22 cellular contexts compared by ENCODE assay signal in genomic region chr16:24053325-24053946, GRCh38.
DNase-seq lines count a peak whose midpoint lies in the region; ATAC-seq, FAIRE-seq and TF ChIP-seq lines count a peak whose summit lies in the region.
"Had no signal": no experiment of that assay in that cellular context is flagged by ENCODE, and none has a peak within 500 bp of the region (broad histone marks: within the 10 kb centered on the region; RNA-seq: fewer than 3 reads in every experiment).

No MANE protein-coding gene starts in this region.

- H3K4me3 ChIP-seq in GM12878: no peak overlapping the region
- H3K4me3 ChIP-seq: HAP-1 had no signal

- no peak overlapping the region for H2AFZ ChIP-seq in GM12878 (ENCODE audit: control insufficient read depth, low read depth, low read length)

- no peak for DNase-seq in natural killer cell
- DNase-seq in natural killer cell treated with Interleukin-12 subunit alpha and Interleukin-12 subunit beta and Interleukin-15 and Interleukin-18, amount 100 ng/mL, for 72 hours (ENCODE audit: low spot score): no peak
- DNase-seq in GM12878 (ENCODE audit: low read depth, low spot score): no peak
- no peak for DNase-seq in naive B cell
- no peak for DNase-seq in activated gamma-delta T cell (lab: John Stamatoyannopoulos, UW)
- DNase-seq in RCC 7860 (ENCODE audit: low spot score): no peak
- no peak for DNase-seq in SKM-1 (lab: John Stamatoyannopoulos, UW; ENCODE audit: unreplicated experiment)
- DNase-seq: ACHN; BE2C; CD4-positive, alpha-beta memory T cell; COR-L47; DMS153; DMS79 treated with DMSO at 0.1 percent for 48 hours; EL; GOT3; HFFc6 had no signal

- BruUV-seq in GM12878 (replicated peaks; lab: Mats Ljungman, UMichigan): no TSS peak

- H3K9me3 Mint-ChIP-seq in natural killer cell: no peaks in the 10 kb centered on the region
- H3K9me3 Mint-ChIP-seq in natural killer cell treated with Interleukin-12 subunit alpha and Interleukin-12 subunit beta and Interleukin-15 and Interleukin-18, amount 100 ng/mL, for 72 hours: no peaks in the 10 kb centered on the region
- no peaks in the 10 kb centered on the region for H3K9me3 Mint-ChIP-seq in naive B cell
- H3K9me3 Mint-ChIP-seq: HFFc6 had no signal

- CTCF ChIA-PET in GM12878 (lab: Yijun Ruan, JAX): interaction anchor here (0.6 to 2.8 kb wide), 5 partner anchors 11 to 253 kb away, joined by 3 to 10 read pairs (median 3); no protein-coding TSS in a partner anchor

- H3K4me3 Mint-ChIP-seq in natural killer cell (no peak overlapping the region), naive B cell (no peak overlapping the region)
- H3K4me3 Mint-ChIP-seq in natural killer cell treated with Interleukin-12 subunit alpha and Interleukin-12 subunit beta and Interleukin-15 and Interleukin-18, amount 100 ng/mL, for 72 hours: no peak overlapping the region
- H3K4me3 Mint-ChIP-seq: HFFc6 had no signal

- no peak for TF ChIP-seq POLR2A in GM12878 (IDR thresholded peaks at IDR 0.05; ENCODE audit: low read depth, low read length)

- no peaks in the 10 kb centered on the region; the same call in 1 of the 2 replicates for H4K20me1 ChIP-seq in GM12878 (ENCODE audit: control insufficient read depth, insufficient read depth)

- H3K4me1 Mint-ChIP-seq in natural killer cell: peaks cover 50 to 72% of the 10 kb centered on the region in 2 donors
- H3K4me1 Mint-ChIP-seq in natural killer cell treated with Interleukin-12 subunit alpha and Interleukin-12 subunit beta and Interleukin-15 and Interleukin-18, amount 100 ng/mL, for 72 hours (ENCODE audit: low read depth in 2 of 2): peaks cover 51 to 57% of the 10 kb centered on the region in 2 donors
- peaks cover 39 to 46% (median 44%) of the 10 kb centered on the region in 3 donors for H3K4me1 Mint-ChIP-seq in naive B cell

- RAD21 ChIA-PET in GM12878 (lab: Charles Lee; ENCODE audit: unreplicated experiment): no interaction called here

- FAIRE-seq in GM12878 (lab: Jason Lieb, UNC) (no peak), RCC 7860 (lab: Jason Lieb, UNC) (no peak)
- FAIRE-seq: D721Med, G401.6, GM12892, HTR-8/SVneo had no signal

- no peaks in the 10 kb centered on the region for H3K79me2 ChIP-seq in GM12878 (ENCODE audit: control insufficient read depth, insufficient read depth, low read length)

- TF ChIP-seq CTCF in natural killer cell (IDR thresholded peaks at IDR 0.05): no peak
- no peak for TF ChIP-seq CTCF in GM12878 (IDR thresholded peaks at IDR 0.05 in 2 of 3, conservative IDR thresholded peaks at IDR 0.05 in 1 of 3; ENCODE audit: control insufficient read depth in 2 of 3, extremely low read depth in 1 of 3, insufficient read depth in 1 of 3, low read depth in 3 of 3, low read length in 3 of 3)

- no peaks in the 10 kb centered on the region for H3K9me3 ChIP-seq in GM12878 (replicated peaks; ENCODE audit: control insufficient read depth, insufficient read depth, low read length)
- H3K9me3 ChIP-seq: BE2C, HAP-1 had no signal

- ATAC-seq in natural killer cell (no peak), GM12878 (no peak), naive B cell (ENCODE audit: low read depth in 2 of 2) (no peak)
- ATAC-seq in natural killer cell treated with Interleukin-12 subunit alpha and Interleukin-12 subunit beta and Interleukin-15 and Interleukin-18, amount 100 ng/mL, for 72 hours: no peak

- intact Hi-C loops in natural killer cell (cut with micrococcal nuclease) (no loop called here), GM12878 (cut with micrococcal nuclease; ENCODE audit: unreplicated experiment) (no loop called here)

- H3K27ac Mint-ChIP-seq in natural killer cell: peak overlapping the region; percentile 30 to 41
- no peak overlapping the region for H3K27ac Mint-ChIP-seq in natural killer cell treated with Interleukin-12 subunit alpha and Interleukin-12 subunit beta and Interleukin-15 and Interleukin-18, amount 100 ng/mL, for 72 hours
- H3K27ac Mint-ChIP-seq in naive B cell: peak overlapping the region in 5 of 6 donors; percentile 56 to 95 (median 85)
- H3K27ac Mint-ChIP-seq: HFFc6 had no signal

- 95% methylated on average over 7 of the region's 7 CpGs for WGBS in GM12878 (ENCODE audit: insufficient coverage, insufficient replicate concordance, low lambda C conversion rate, missing lambda C conversion rate)

- H3K4me2 ChIP-seq in GM12878 (ENCODE audit: control insufficient read depth, insufficient read depth): no peak overlapping the region

- no peaks in the 10 kb centered on the region for H3K36me3 Mint-ChIP-seq in natural killer cell
- H3K36me3 Mint-ChIP-seq in natural killer cell treated with Interleukin-12 subunit alpha and Interleukin-12 subunit beta and Interleukin-15 and Interleukin-18, amount 100 ng/mL, for 72 hours: peaks cover 15% of the 10 kb centered on the region
- H3K36me3 Mint-ChIP-seq in naive B cell: peaks cover 19 to 52% of the 10 kb centered on the region in 2 donors

- in situ Hi-C loops in GM12878 (cut with MboI): no loop called here

- POLR2A ChIA-PET in GM12878 (lab: Charles Lee): no interaction called here

- TF ChIP-seq EP300 in GM12878 (IDR thresholded peaks at IDR 0.05; ENCODE audit: borderline replicate concordance in 1 of 2, control insufficient read depth in 1 of 2, low read depth in 2 of 2, low read length in 2 of 2): no peak

- no peak overlapping the region for H3K27ac ChIP-seq in GM12878 (ENCODE audit: control insufficient read depth, insufficient read depth)
- H3K27ac ChIP-seq: C4-2B had no signal

- no peaks in the 10 kb centered on the region for H3K4me1 ChIP-seq in GM12878 (ENCODE audit: control insufficient read depth, insufficient read depth, low read length)
- H3K4me1 ChIP-seq: BE2C, HAP-1 had no signal

- no peak overlapping the region for H3K9ac ChIP-seq in GM12878 (ENCODE audit: control insufficient read depth, insufficient read depth, low read length)

- peaks cover 5 to 47% of the 10 kb centered on the region in 2 experiments for H3K36me3 ChIP-seq in GM12878 (ENCODE audit: control insufficient read depth in 2 of 2, insufficient read depth in 2 of 2, low read length in 1 of 2)
- H3K36me3 ChIP-seq: BE2C, HAP-1 had no signal

- no peaks in the 10 kb centered on the region for H3K27me3 ChIP-seq in GM12878 (replicated peaks in 1 of 2; ENCODE audit: control insufficient read depth in 2 of 2, insufficient read depth in 2 of 2, low read length in 1 of 2)
- H3K27me3 ChIP-seq: BE2C had no signal

- SMC1A ChIA-PET in GM12878 (lab: Charles Lee; ENCODE audit: uncharacterized antibody, unreplicated experiment): no interaction called here

- H3K27me3 Mint-ChIP-seq in natural killer cell (ENCODE audit: low read depth in 2 of 2) (no peaks in the 10 kb centered on the region), naive B cell (no peaks in the 10 kb centered on the region)
- no peaks in the 10 kb centered on the region for H3K27me3 Mint-ChIP-seq in natural killer cell treated with Interleukin-12 subunit alpha and Interleukin-12 subunit beta and Interleukin-15 and Interleukin-18, amount 100 ng/mL, for 72 hours
- H3K27me3 Mint-ChIP-seq: CD4-positive, alpha-beta memory T cell had no signal

- TF ChIP-seq RAD21 in GM12878 (IDR thresholded peaks at IDR 0.05; ENCODE audit: insufficient read depth, low read depth, low read length): no peak

TF ChIP-seq in GM12878, 131 proteins besides CTCF, POLR2A, EP300 and RAD21:
- TF ChIP-seq ZBTB40 (IDR thresholded peaks at IDR 0.05; ENCODE audit: borderline replicate concordance) (peak; percentile 82), SMAD1 (IDR thresholded peaks at IDR 0.05; ENCODE audit: low read depth, partially characterized antibody) (no peak)

Comparison
In these comparisons a context has a peak if more than half of its experiments do, and no peak if none do; other contexts are left out.
1. H3K27ac Mint-ChIP-seq: peak in natural killer cell (2 of 2) and naive B cell (5 of 6); none in natural killer cell treated with Interleukin-12 subunit alpha and Interleukin-12 subunit beta and Interleukin-15 and Interleukin-18, amount 100 ng/mL, for 72 hours (0 of 2).